ENCODE assay signal across 1 cellular context in genomic region chr1:86704456-86704971, GRCh38.
TF ChIP-seq lines count a peak whose summit lies in the region.

SH3GLB1 (plus strand) TSS chr1:86704576; CDS start chr1:86704900, 324 bp downstream.

TF ChIP-seq in WTC11, 78 proteins besides CTCF, POLR2A, EP300 and RAD21 (continued from another document):
- 0 out of 2 replicates have a peak, but pooled peaks have one; percentile 6 for TF ChIP-seq SMAD3 (CRISPR knock-in tag; IDR thresholded peaks at IDR 0.05; ENCODE audit: borderline replicate concordance)
- no peak for TF ChIP-seq ELF4 (CRISPR knock-in tag; IDR thresholded peaks at IDR 0.05; ENCODE audit: low read depth)
- TF ChIP-seq CREM (CRISPR knock-in tag; IDR thresholded peaks at IDR 0.05), result peak; percentile 53; the same call in 1 of the 2 replicates
- TF ChIP-seq ZNF512 (CRISPR knock-in tag; IDR thresholded peaks at IDR 0.05; ENCODE audit: borderline replicate concordance), result no peak
- no peak for TF ChIP-seq IRF1 (CRISPR knock-in tag; IDR thresholded peaks at IDR 0.05)
- no peak for TF ChIP-seq ERG (CRISPR knock-in tag; IDR thresholded peaks at IDR 0.05)
- TF ChIP-seq IRF2 (CRISPR knock-in tag; IDR thresholded peaks at IDR 0.05; ENCODE audit: borderline replicate concordance, low read depth), result no peak
- no peak for TF ChIP-seq SMAD4 (CRISPR knock-in tag; IDR thresholded peaks at IDR 0.05)
- TF ChIP-seq SOX15 (CRISPR knock-in tag; IDR thresholded peaks at IDR 0.05), result no peak
- 0 out of 2 replicates have a peak, but pooled peaks have one; percentile 51 for TF ChIP-seq ZBTB21 (CRISPR knock-in tag; IDR thresholded peaks at IDR 0.05; ENCODE audit: borderline replicate concordance)
- no peak for TF ChIP-seq USF2 (CRISPR knock-in tag; IDR thresholded peaks at IDR 0.05)
